Comparison of ENCODE assay signal across 20 cellular contexts in the genomic region with DNA sequence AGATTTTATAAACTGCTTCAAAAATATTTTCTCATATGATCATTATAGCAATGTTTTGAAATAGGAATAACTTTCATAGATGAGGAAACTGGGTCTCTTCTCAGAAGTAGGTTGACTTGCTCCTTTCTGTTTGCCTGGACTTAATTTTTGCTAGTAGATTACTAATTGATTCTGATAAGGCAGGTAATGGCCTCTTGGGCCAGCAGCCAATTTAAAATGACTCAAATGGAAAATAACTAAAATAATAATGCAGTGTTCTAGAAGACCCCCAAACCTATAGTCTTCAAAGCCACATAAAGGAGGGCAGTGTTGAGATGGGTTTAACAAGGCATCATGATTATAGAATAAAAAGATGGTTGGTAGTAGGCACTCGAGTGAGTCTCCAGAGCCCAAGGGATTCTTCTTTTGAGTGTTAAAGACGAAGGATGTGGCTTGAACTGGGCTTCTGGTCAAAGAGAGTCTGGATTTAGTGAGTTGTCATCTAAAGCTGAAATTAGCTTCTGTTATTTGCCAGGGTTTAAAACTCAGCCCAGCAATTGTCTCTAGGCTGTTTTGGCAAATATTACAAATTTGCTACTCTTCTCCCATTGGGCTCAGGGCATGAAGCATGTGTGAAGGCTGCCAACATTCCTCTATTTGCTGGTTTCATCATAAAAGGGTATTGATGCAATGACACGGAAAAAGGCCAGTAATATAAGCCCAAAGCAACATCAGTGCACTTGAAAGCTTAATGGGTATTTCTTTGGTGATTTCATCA.
"Had no signal": no experiment of that assay in that cellular context is flagged by ENCODE, and none has a peak within 500 bp of the region (broad histone marks: within the 10 kb centered on the region; RNA-seq: fewer than 3 reads in every experiment).

No MANE protein-coding gene starts in this region.

- H3K36me3 ChIP-seq: gastrocnemius medialis, heart right ventricle, left lung, lower lobe of right lung, neural progenitor cell, ovary, suprapubic skin, thyroid gland, uterus had no signal

- H3K4me1 ChIP-seq: gastrocnemius medialis, left lung, lower lobe of right lung, neural progenitor cell, suprapubic skin, thyroid gland, uterus had no signal

- H3K27ac ChIP-seq: gastrocnemius medialis, heart right ventricle, left lung, lower lobe of right lung, neural progenitor cell, ovary, suprapubic skin, thyroid gland, uterus had no signal

- H3K9ac ChIP-seq: neural progenitor cell had no signal

- H3K27me3 ChIP-seq: gastrocnemius medialis, heart right ventricle, left lung, neural progenitor cell, ovary, suprapubic skin, thyroid gland, uterus had no signal

- DNase-seq: effector memory CD4-positive, alpha-beta T cell; gastrocnemius medialis; heart right ventricle; hypothalamus; islet precursor cell; left lung; lower lobe of right lung; midbrain; nucleus accumbens; ovary; right cardiac atrium; stimulated activated CD4-positive, alpha-beta T cell treated with anti-CD3 and anti-CD28 coated beads, Interleukin-2, amount 100 ng/mL, for 48 hours; stimulated activated naive CD8-positive, alpha-beta T cell treated with anti-CD3 and anti-CD28 coated beads, Interleukin-15, Interleukin-2, amounts not matched to agents 100 U/mL and 50 U/mL, for 24 hours; thyroid gland; uterus had no signal

- H3K4me2 ChIP-seq: neural progenitor cell, smooth muscle cell had no signal

- H2AFZ ChIP-seq: neural progenitor cell had no signal

- H3K9me3 ChIP-seq: gastrocnemius medialis, lower lobe of right lung, ovary, suprapubic skin, thyroid gland, uterus had no signal

- ATAC-seq: esophagus mucosa; gastrocnemius medialis; heart right ventricle; left lung; lower lobe of right lung; natural killer cell treated with Interleukin-12 subunit alpha and Interleukin-12 subunit beta and Interleukin-15 and Interleukin-18, amount 100 ng/mL, for 72 hours; right cardiac atrium; stimulated activated naive CD8-positive, alpha-beta T cell treated with anti-CD3 and anti-CD28 coated beads, Interleukin-15, Interleukin-2, amounts not matched to agents 100 U/mL and 50 U/mL, for 24 hours had no signal

- H3K4me3 ChIP-seq: gastrocnemius medialis, heart right ventricle, left lung, lower lobe of right lung, neural progenitor cell, ovary, smooth muscle cell, suprapubic skin, thyroid gland, uterus had no signal
